Comparison of ENCODE assay signal across 8 cellular contexts in genomic region chr3:39000008-39000450, GRCh38. TPM values are rescaled to one million over a fixed set of nuclear protein-coding genes. Genes with fewer than 3 reads are reported as not detected.
DNase-seq lines count a peak whose midpoint lies in the region; ATAC-seq and TF ChIP-seq lines count a peak whose summit lies in the region.

No MANE protein-coding gene starts in this region.

- no peak overlapping the region for H3K27ac Mint-ChIP-seq in activated T-cell treated with anti-CD3 and anti-CD28 coated beads, Interleukin-2, amount 50 U/mL, for 24 hours

- no peak overlapping the region for H2BK120ac ChIP-seq in mesendoderm (ENCODE audit: low read depth, low read length)

- H2BK15ac ChIP-seq in mesendoderm (replicated peaks; ENCODE audit: low read depth), result no peak overlapping the region

- H4K5ac ChIP-seq in mesendoderm (ENCODE audit: low read length), result no peak overlapping the region

- ATAC-seq in GM18873 (IDR thresholded peaks at IDR 0.05; ENCODE audit: low FRiP score, unreplicated experiment), result no peak

- H3K79me2 ChIP-seq in mesendoderm (ENCODE audit: control insufficient read depth, insufficient read depth, low read length), result no peaks in the 10 kb centered on the region

- H2BK5ac ChIP-seq in mesendoderm (ENCODE audit: low read length), result no peak overlapping the region

- TF ChIP-seq CTCF in GM20000 (IDR thresholded peaks at IDR 0.05; ENCODE audit: extremely low read depth, missing control alignments) (peak; percentile 72), coronary artery (IDR thresholded peaks at IDR 0.05) (peak; percentile 39)

- no peak overlapping the region for H3K56ac ChIP-seq in mesendoderm (ENCODE audit: low read length)

- H4K8ac ChIP-seq in mesendoderm (ENCODE audit: low read depth, low read length), result no peak overlapping the region

- H3K36me3 Mint-ChIP-seq in activated T-cell treated with anti-CD3 and anti-CD28 coated beads, Interleukin-2, amount 50 U/mL, for 24 hours (ENCODE audit: low read depth), result no peaks in the 10 kb centered on the region

- no peak overlapping the region for H3K4ac ChIP-seq in mesendoderm (ENCODE audit: low read depth, low read length)

- H3K27ac ChIP-seq in coronary artery (no peak overlapping the region), mesendoderm (ENCODE audit: low read depth, low read length) (no peak overlapping the region)

- H3K36me3 ChIP-seq in mesendoderm (ENCODE audit: control insufficient read depth, insufficient read depth, low read length), result no peaks in the 10 kb centered on the region

- H3K18ac ChIP-seq in mesendoderm (ENCODE audit: low read length), result no peak overlapping the region

- no peak overlapping the region for H2AK5ac ChIP-seq in mesendoderm (ENCODE audit: low read length)

- peaks cover 4% of the 10 kb centered on the region for H3K27me3 Mint-ChIP-seq in activated T-cell treated with anti-CD3 and anti-CD28 coated beads, Interleukin-2, amount 50 U/mL, for 24 hours

- no peak overlapping the region for H3K4me2 ChIP-seq in mesendoderm (ENCODE audit: low read length)

- H3K79me1 ChIP-seq in mesendoderm (ENCODE audit: low read length), result no peaks in the 10 kb centered on the region

- H3K4me3 Mint-ChIP-seq in activated T-cell treated with anti-CD3 and anti-CD28 coated beads, Interleukin-2, amount 50 U/mL, for 24 hours, result no peak overlapping the region

- no peaks in the 10 kb centered on the region for H3K27me3 ChIP-seq in mesendoderm (ENCODE audit: insufficient read depth, low read length, poor library complexity)

- H3K4me1 Mint-ChIP-seq in activated T-cell treated with anti-CD3 and anti-CD28 coated beads, Interleukin-2, amount 50 U/mL, for 24 hours (ENCODE audit: low read depth), result no peaks in the 10 kb centered on the region

- no CpG with 5 or more reads among the region's 1 CpG for WGBS in mesendoderm (ENCODE audit: extremely low coverage, insufficient coverage, low lambda C conversion rate)

- H3K4me3 ChIP-seq in coronary artery (no peak overlapping the region), mesendoderm (ENCODE audit: low read length) (no peak overlapping the region)

- no peaks in the 10 kb centered on the region for H3K4me1 ChIP-seq in mesendoderm (ENCODE audit: control insufficient read depth, low read depth, low read length)

- H3K9ac ChIP-seq in mesendoderm (ENCODE audit: low read length), result no peak overlapping the region

- peak; percentile 57 for DNase-seq in DMS53 (lab: John Stamatoyannopoulos, UW)
- peak; percentile 59 for DNase-seq in GM20000 (ENCODE audit: low spot score)
- peak; percentile 19 for DNase-seq in KG1 (lab: John Stamatoyannopoulos, UW)
- peak; percentile 84 for DNase-seq in OCI-M1 (lab: John Stamatoyannopoulos, UW)
- DNase-seq in coronary artery (ENCODE audit: low spot score), result no peak
- DNase-seq in mesendoderm, result peak; percentile 91
- DNase-seq in activated T-cell treated with anti-CD3 and anti-CD28 coated beads, Interleukin-2, amount 50 U/mL, for 24 hours, result no peak

- H3K23ac ChIP-seq in mesendoderm (ENCODE audit: low read length), result no peak overlapping the region

- H3K9me3 Mint-ChIP-seq in activated T-cell treated with anti-CD3 and anti-CD28 coated beads, Interleukin-2, amount 50 U/mL, for 24 hours, result no peaks in the 10 kb centered on the region

RNA-seq across cellular contexts. Expression of gene SCN11A, which starts 51.7 kb away (rescaled TPM):
- polyA plus RNA-seq in mesendoderm (2013, experiment 1 of 2), result 0.07 TPM
- polyA plus RNA-seq in mesendoderm (2013, experiment 2 of 2), result 0.07 TPM

RNA-seq across cellular contexts. Expression of gene WDR48, which starts 51.8 kb away (rescaled TPM):
- polyA plus RNA-seq in mesendoderm (2013, experiment 1 of 2), result 30.5 TPM
- 30.2 TPM for polyA plus RNA-seq in mesendoderm (2013, experiment 2 of 2)

Comparison
In these comparisons a context has a peak if more than half of its experiments do, and no peak if none do; other contexts are left out.
1. DNase-seq: peak in DMS53 (single experiment), GM20000 (single experiment), KG1 (single experiment), OCI-M1 (single experiment) and mesendoderm (single experiment); none in coronary artery (single experiment) and activated T-cell treated with anti-CD3 and anti-CD28 coated beads, Interleukin-2, amount 50 U/mL, for 24 hours (single experiment).